ENCODE assay signal across 1 cellular context in the genomic region with DNA sequence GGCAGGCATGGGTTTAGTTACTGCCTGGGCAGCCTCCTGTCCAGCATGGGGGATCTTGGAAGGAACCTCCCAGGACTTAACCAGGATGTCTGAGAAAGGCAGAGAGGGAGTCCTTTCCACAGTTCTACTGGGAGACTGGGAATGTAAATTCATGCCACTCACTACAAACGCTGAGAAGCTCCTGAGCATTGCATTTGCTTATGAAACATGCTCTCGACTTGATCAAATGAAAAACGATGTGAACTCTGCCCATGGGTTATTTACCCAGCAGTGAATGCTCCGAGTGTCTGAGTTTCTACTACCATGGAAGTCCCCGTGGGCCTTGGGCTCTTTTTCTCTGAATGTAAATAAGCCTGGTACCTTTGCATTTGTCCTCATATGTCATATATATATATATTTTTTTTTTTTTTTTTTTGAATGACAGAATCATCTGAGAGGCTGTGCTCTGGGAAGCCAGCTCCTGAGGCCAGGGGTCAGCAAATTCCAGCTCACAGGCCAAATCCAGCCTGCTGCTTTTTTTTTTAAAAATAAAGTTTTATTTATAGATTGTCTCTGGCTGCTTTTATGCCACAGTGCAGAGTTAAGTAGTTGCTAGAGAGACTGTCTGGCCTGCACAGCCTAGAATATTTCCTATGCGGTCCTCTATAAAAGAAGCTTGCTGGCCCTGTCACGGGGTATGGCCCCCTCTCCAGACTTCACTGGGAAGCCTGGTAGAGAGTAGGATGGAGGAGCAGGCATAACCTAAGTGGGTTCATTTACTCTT.
TF ChIP-seq lines count a peak whose summit lies in the region.

No MANE protein-coding gene starts in this region.

TF ChIP-seq in HepG2, 621 proteins besides CTCF, POLR2A, EP300 and RAD21 (continued from another document and continues in another):
- TF ChIP-seq SCMH1 (CRISPR knock-in tag; IDR thresholded peaks at IDR 0.05; ENCODE audit: borderline replicate concordance) (no peak), HIC2 (CRISPR knock-in tag; IDR thresholded peaks at IDR 0.05; ENCODE audit: low read depth) (peak; percentile 41; the same call in 1 of the 2 replicates), MIER2 (CRISPR knock-in tag; IDR thresholded peaks at IDR 0.05) (no peak), BCL6 (CRISPR knock-in tag; IDR thresholded peaks at IDR 0.05) (peak; percentile 65; the same call in 1 of the 2 replicates), FOXP1 (IDR thresholded peaks at IDR 0.05) (no peak), FOXP1 (CRISPR knock-in tag; IDR thresholded peaks at IDR 0.05) (peak; percentile 44; the same call in 1 of the 2 replicates), TARDBP (CRISPR knock-in tag; IDR thresholded peaks at IDR 0.05) (peak; percentile 57; the same call in 1 of the 2 replicates), KMT2A (CRISPR knock-in tag; IDR thresholded peaks at IDR 0.05) (peak; percentile 62; the same call in 1 of the 2 replicates), MEIS2 (CRISPR knock-in tag; IDR thresholded peaks at IDR 0.05) (0 out of 2 replicates have a peak, but pooled peaks have one; percentile 25), SMARCC2 (IDR thresholded peaks at IDR 0.05) (no peak), ZNF740 (CRISPR knock-in tag; IDR thresholded peaks at IDR 0.05) (no peak), HNF1B (CRISPR knock-in tag; IDR thresholded peaks at IDR 0.05) (0 out of 2 replicates have a peak, but pooled peaks have one; percentile 21), MED13 (CRISPR knock-in tag; IDR thresholded peaks at IDR 0.05) (no peak), ZNF225 (CRISPR knock-in tag; IDR thresholded peaks at IDR 0.05) (no peak), FOXK2 (IDR thresholded peaks at IDR 0.05) (peak; percentile 73), SOX6 (IDR thresholded peaks at IDR 0.05) (no peak), SOX6 (CRISPR knock-in tag; IDR thresholded peaks at IDR 0.05) (peak; percentile 70), CEBPG (CRISPR knock-in tag; IDR thresholded peaks at IDR 0.05) (peak; percentile 77), SMAD3 (CRISPR knock-in tag; IDR thresholded peaks at IDR 0.05) (peak; percentile 59; the same call in 1 of the 2 replicates), ZNF7 (CRISPR knock-in tag; IDR thresholded peaks at IDR 0.05) (no peak), CHCHD3 (CRISPR knock-in tag; IDR thresholded peaks at IDR 0.05) (no peak), ZNF24 (IDR thresholded peaks at IDR 0.05) (no peak), KDM3A (CRISPR knock-in tag; IDR thresholded peaks at IDR 0.05; ENCODE audit: low read depth) (0 out of 2 replicates have a peak, but pooled peaks have one; percentile 36), ZNF609 (CRISPR knock-in tag; IDR thresholded peaks at IDR 0.05; ENCODE audit: borderline replicate concordance) (no peak; the same call in 1 of the 2 replicates), ZFP37 (CRISPR knock-in tag; IDR thresholded peaks at IDR 0.05; ENCODE audit: borderline replicate concordance) (no peak), MAF1 (CRISPR knock-in tag; IDR thresholded peaks at IDR 0.05; ENCODE audit: borderline replicate concordance) (no peak), DRAP1 (CRISPR knock-in tag; IDR thresholded peaks at IDR 0.05) (no peak), KAT7 (CRISPR knock-in tag; IDR thresholded peaks at IDR 0.05; ENCODE audit: borderline replicate concordance) (no peak), ZNF292 (CRISPR knock-in tag; IDR thresholded peaks at IDR 0.05; ENCODE audit: borderline replicate concordance, low read depth) (peak; percentile 75; the same call in 1 of the 2 replicates), ZFY (CRISPR knock-in tag; IDR thresholded peaks at IDR 0.05) (peak; percentile 49), RFXAP (CRISPR knock-in tag; IDR thresholded peaks at IDR 0.05; ENCODE audit: borderline replicate concordance) (0 out of 2 replicates have a peak, but pooled peaks have one; percentile 26), HMGXB3 (CRISPR knock-in tag; IDR thresholded peaks at IDR 0.05; ENCODE audit: borderline replicate concordance) (no peak), ZBTB7B (CRISPR knock-in tag; IDR thresholded peaks at IDR 0.05) (no peak), CBX2 (IDR thresholded peaks at IDR 0.05; ENCODE audit: low read depth, low read length) (no peak), CBX2 (CRISPR knock-in tag; IDR thresholded peaks at IDR 0.05; ENCODE audit: low read depth) (no peak), ZSCAN9 (CRISPR knock-in tag; IDR thresholded peaks at IDR 0.05; ENCODE audit: borderline replicate concordance) (no peak), FOXJ3 (CRISPR knock-in tag; IDR thresholded peaks at IDR 0.05; ENCODE audit: borderline replicate concordance) (peak; percentile 71; the same call in 1 of the 2 replicates), MXD3 (CRISPR knock-in tag; IDR thresholded peaks at IDR 0.05) (no peak)
- TF ChIP-seq, protein P1, sequence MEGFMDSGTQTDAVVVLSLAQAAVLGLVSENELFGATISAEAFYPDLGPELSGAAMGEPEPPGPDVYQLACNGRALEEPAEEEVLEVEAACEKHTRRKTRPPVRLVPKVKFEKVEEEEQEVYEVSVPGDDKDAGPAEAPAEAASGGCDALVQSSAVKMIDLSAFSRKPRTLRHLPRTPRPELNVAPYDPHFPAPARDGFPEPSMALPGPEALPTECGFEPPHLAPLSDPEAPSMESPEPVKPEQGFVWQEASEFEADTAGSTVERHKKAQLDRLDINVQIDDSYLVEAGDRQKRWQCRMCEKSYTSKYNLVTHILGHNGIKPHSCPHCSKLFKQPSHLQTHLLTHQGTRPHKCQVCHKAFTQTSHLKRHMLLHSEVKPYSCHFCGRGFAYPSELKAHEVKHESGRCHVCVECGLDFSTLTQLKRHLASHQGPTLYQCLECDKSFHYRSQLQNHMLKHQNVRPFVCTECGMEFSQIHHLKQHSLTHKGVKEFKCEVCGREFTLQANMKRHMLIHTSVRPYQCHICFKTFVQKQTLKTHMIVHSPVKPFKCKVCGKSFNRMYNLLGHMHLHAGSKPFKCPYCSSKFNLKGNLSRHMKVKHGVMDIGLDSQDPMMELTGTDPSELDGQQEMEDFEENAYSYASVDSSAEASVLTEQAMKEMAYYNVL (CRISPR knock-in tag; IDR thresholded peaks at IDR 0.05; ENCODE audit: borderline replicate concordance), result peak; percentile 61; the same call in 1 of the 2 replicates
- TF ChIP-seq, protein P2, sequence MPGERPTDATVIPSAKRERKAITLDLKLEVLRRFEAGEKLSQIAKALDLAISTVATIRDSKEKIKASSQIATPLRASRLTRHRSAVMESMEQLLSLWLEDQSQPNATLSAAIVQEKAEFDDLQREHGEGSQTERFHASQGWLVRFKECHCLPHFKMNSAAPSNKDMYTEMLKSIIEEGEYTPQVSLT (CRISPR knock-in tag; IDR thresholded peaks at IDR 0.05; ENCODE audit: borderline replicate concordance, low read depth), result no peak
